21 cellular contexts compared by ENCODE assay signal in genomic region chr3:171744055-171744741, GRCh38.
A peak's percentile ranks its signal among the peaks of the same experiment; 100 is the strongest.
DNase-seq lines count a peak whose midpoint lies in the region; ATAC-seq and TF ChIP-seq lines count a peak whose summit lies in the region.
"Had no signal": no experiment of that assay in that cellular context is flagged by ENCODE, and none has a peak within 500 bp of the region (broad histone marks: within the 10 kb centered on the region; RNA-seq: fewer than 3 reads in every experiment).

No MANE protein-coding gene starts in this region.

- H3K4me1 ChIP-seq in Peyer's patch, result peaks cover 0 to 47% (median 2%) of the 10 kb centered on the region in 4 donors
- H3K4me1 ChIP-seq in CD8-positive, alpha-beta memory T cell (ENCODE audit: insufficient read depth, low read length), result no peaks in the 10 kb centered on the region

- no peak for TF ChIP-seq CTCF in Peyer's patch (IDR thresholded peaks at IDR 0.05)
- TF ChIP-seq CTCF in dorsolateral prefrontal cortex (IDR thresholded peaks at IDR 0.05 in 54 of 56, conservative IDR thresholded peaks at IDR 0.05 in 2 of 56; ENCODE audit: low read depth in 1 of 56, partially characterized antibody in 56 of 56), result no peak

- POLR2A ChIA-PET in CD8-positive, alpha-beta memory T cell (lab: Charles Lee), result no interaction called here

- peaks cover 0 to 2% (median 0%) of the 10 kb centered on the region in 3 donors for H3K36me3 Mint-ChIP-seq in CD8-positive, alpha-beta memory T cell
- H3K36me3 Mint-ChIP-seq: CD4-positive, CD25-positive, alpha-beta regulatory T cell had no signal

- H3K9me3 ChIP-seq in Peyer's patch, result no peaks in the 10 kb centered on the region
- no peaks in the 10 kb centered on the region for H3K9me3 ChIP-seq in CD8-positive, alpha-beta memory T cell (ENCODE audit: low read length)
- H3K9me3 ChIP-seq: BE2C had no signal

- intact Hi-C loops in dorsolateral prefrontal cortex (cut with DNase I) (no loop called here), left ventricle myocardium superior (cut with micrococcal nuclease) (loop anchor here (10.0 kb wide), 1 partner anchor 409 kb away; no protein-coding TSS in a partner anchor), sciatic nerve (cut with DNase I) (no loop called here)

- no peaks in the 10 kb centered on the region for H3K36me3 ChIP-seq in Peyer's patch
- no peaks in the 10 kb centered on the region for H3K36me3 ChIP-seq in CD8-positive, alpha-beta memory T cell (ENCODE audit: insufficient read depth, low read length)
- H3K36me3 ChIP-seq: BE2C had no signal

- H3K27ac ChIP-seq in Peyer's patch (no peak overlapping the region), dorsolateral prefrontal cortex (peak overlapping the region in 39 of 59 donors; percentile 1 to 80 (median 44))
- H3K27ac ChIP-seq in CD8-positive, alpha-beta memory T cell (ENCODE audit: low read depth, low read length), result no peak overlapping the region
- H3K27ac ChIP-seq: RWPE1, SK-N-MC had no signal

- ATAC-seq in left ventricle myocardium superior, result peak; percentile 40
- ATAC-seq in sciatic nerve, result peak; percentile 9
- no peak for ATAC-seq in GM19328 (IDR thresholded peaks at IDR 0.05; ENCODE audit: unreplicated experiment)

- H3K4me3 ChIP-seq in Peyer's patch (no peak overlapping the region), dorsolateral prefrontal cortex (no peak overlapping the region)
- H3K4me3 ChIP-seq in CD8-positive, alpha-beta memory T cell (ENCODE audit: low read length), result no peak overlapping the region
- H3K4me3 ChIP-seq: SK-N-MC had no signal

- TF ChIP-seq POLR2A in Peyer's patch (IDR thresholded peaks at IDR 0.05), result no peak

- no peaks in the 10 kb centered on the region for H3K4me1 Mint-ChIP-seq in CD8-positive, alpha-beta memory T cell
- H3K4me1 Mint-ChIP-seq: CD4-positive, CD25-positive, alpha-beta regulatory T cell had no signal

- H3K4me3 Mint-ChIP-seq in CD8-positive, alpha-beta memory T cell, result no peak overlapping the region
- H3K4me3 Mint-ChIP-seq: CD4-positive, CD25-positive, alpha-beta regulatory T cell had no signal

- peak overlapping the region in 1 of 8 donors; percentile 78 for H3K27ac Mint-ChIP-seq in CD8-positive, alpha-beta memory T cell
- H3K27ac Mint-ChIP-seq: CD4-positive, CD25-positive, alpha-beta regulatory T cell had no signal

- no peaks in the 10 kb centered on the region for H3K9me3 Mint-ChIP-seq in CD8-positive, alpha-beta memory T cell

- DNase-seq in Peyer's patch, result peak in 2 of 3 donors; percentile 47 to 64
- DNase-seq in dorsolateral prefrontal cortex, result no peak
- no peak for DNase-seq in left ventricle myocardium superior
- no peak for DNase-seq in sciatic nerve (ENCODE audit: low spot score)
- DNase-seq in CD8-positive, alpha-beta memory T cell, result no peak
- no peak for DNase-seq in NCI-H187 treated with DMSO at 0.1 percent for 48 hours (lab: John Stamatoyannopoulos, UW)
- no peak for DNase-seq in GOT3 (lab: John Stamatoyannopoulos, UW)
- DNase-seq: BE2C; CD4-positive, CD25-positive, alpha-beta regulatory T cell; DMS53; HCEC 1CT; KBM-7; MV-4-11; NCI-H1105; NCI-H1694; NCI-H2081; NCI-H2227 treated with DMSO at 0.1 percent for 48 hours; SIG-M5 had no signal

- H3K27me3 Mint-ChIP-seq in CD8-positive, alpha-beta memory T cell, result peaks cover 8 to 47% of the 10 kb centered on the region in 2 donors

- CTCF ChIA-PET in CD8-positive, alpha-beta memory T cell (lab: Charles Lee), result interaction anchor here (1.7 kb wide), 1 partner anchor 28 kb away, joined by 3 read pairs; no protein-coding TSS in a partner anchor

- H3K27me3 ChIP-seq in Peyer's patch (no peaks in the 10 kb centered on the region), dorsolateral prefrontal cortex (peaks cover 0 to 4% (median 0%) of the 10 kb centered on the region in 45 donors)
- no peaks in the 10 kb centered on the region for H3K27me3 ChIP-seq in CD8-positive, alpha-beta memory T cell (ENCODE audit: insufficient read depth, low read length, poor library complexity, severe bottlenecking)
- H3K27me3 ChIP-seq: BE2C had no signal

Comparison
In these comparisons a context has a peak if more than half of its experiments do, and no peak if none do; other contexts are left out.
1. DNase-seq: peak in Peyer's patch (2 of 3); none in dorsolateral prefrontal cortex (0 of 10), left ventricle myocardium superior (single experiment), sciatic nerve (single experiment), CD8-positive, alpha-beta memory T cell (0 of 5), NCI-H187 treated with DMSO at 0.1 percent for 48 hours (single experiment) and GOT3 (single experiment).
2. H3K27ac ChIP-seq: peak in dorsolateral prefrontal cortex (39 of 59); none in Peyer's patch (0 of 4) and CD8-positive, alpha-beta memory T cell (single experiment).